ENCODE assay signal across 13 cellular contexts in genomic region chr6:34491091-34491430, GRCh38. TPM values are rescaled to one million over a fixed set of nuclear protein-coding genes. Genes with fewer than 3 reads are reported as not detected.
A peak's percentile ranks its signal among the peaks of the same experiment; 100 is the strongest.
DNase-seq lines count a peak whose midpoint lies in the region; ATAC-seq and TF ChIP-seq lines count a peak whose summit lies in the region.
"Had no signal": no experiment of that assay in that cellular context is flagged by ENCODE, and none has a peak within 500 bp of the region (broad histone marks: within the 10 kb centered on the region; RNA-seq: fewer than 3 reads in every experiment).

No MANE protein-coding gene starts in this region.

- peaks cover 11% of the 10 kb centered on the region for H3K4me1 ChIP-seq in A673 (ENCODE audit: insufficient read depth, low read length, poor library complexity, severe bottlenecking)
- H3K4me1 ChIP-seq in HEK293 (ENCODE audit: control insufficient read depth, insufficient read depth, low read length): no peaks in the 10 kb centered on the region
- H3K4me1 ChIP-seq in SJCRH30: peaks cover 9% of the 10 kb centered on the region
- H3K4me1 ChIP-seq: prostate gland had no signal

- CTCF ChIA-PET in A673 (lab: Charles Lee): no interaction called here
- CTCF ChIA-PET in HEK293 (lab: Yijun Ruan, JAX): no interaction called here

- H3K27me3 ChIP-seq in A673 (replicated peaks; ENCODE audit: insufficient read depth, low read depth, low read length, poor library complexity): no peaks in the 10 kb centered on the region
- no peaks in the 10 kb centered on the region for H3K27me3 ChIP-seq in SJCRH30

- TF ChIP-seq CTCF in A673 (conservative IDR thresholded peaks at IDR 0.05; ENCODE audit: low read depth, low read length) (no peak), HEK293 (tag by site-specific recombination; IDR thresholded peaks at IDR 0.05) (no peak)

- ATAC-seq in GM18511 (IDR thresholded peaks at IDR 0.05; ENCODE audit: unreplicated experiment): no peak
- no peak for ATAC-seq in HG03108 (IDR thresholded peaks at IDR 0.05; ENCODE audit: unreplicated experiment)

- DNase-seq in A673 (ENCODE audit: low spot score) (peak; percentile 70), SJCRH30 (peak in 1 of 2 experiments; percentile 43), islet precursor cell (peak; percentile 72), NCI-H128 (lab: John Stamatoyannopoulos, UW; ENCODE audit: unreplicated experiment) (no peak), NCI-H2196 (lab: John Stamatoyannopoulos, UW; ENCODE audit: unreplicated experiment) (no peak)
- DNase-seq: activated CD4-positive, alpha-beta T cell treated with anti-CD3 and anti-CD28 coated beads, Interleukin-2, amount 50 U/mL, for 48 hours; CD4-positive, CD25-positive, alpha-beta regulatory T cell; stimulated activated CD8-positive, alpha-beta memory T cell treated with anti-CD3 and anti-CD28 coated beads, Interleukin-4, amount 100 ng/mL, for 48 hours had no signal

- H3K4me3 ChIP-seq in A673 (ENCODE audit: low read depth, low read length, poor library complexity, severe bottlenecking) (no peak overlapping the region), HEK293 (ENCODE audit: low read depth, low read length) (no peak overlapping the region), SJCRH30 (peak overlapping the region; percentile 23)
- H3K4me3 ChIP-seq: prostate gland had no signal

- POLR2A ChIA-PET in A673 (lab: Charles Lee; ENCODE audit: low non-redundant PET): no interaction called here
- POLR2A ChIA-PET in HEK293 (lab: Yijun Ruan, JAX): no interaction called here

- H3K27ac ChIP-seq in A673 (ENCODE audit: low read depth, low read length, poor library complexity, severe bottlenecking) (peak overlapping the region; percentile 35), HEK293 (ENCODE audit: extremely low read depth, low read depth, low read length) (no peak overlapping the region), SJCRH30 (no peak overlapping the region)
- H3K27ac ChIP-seq: prostate gland, RWPE1 had no signal

- intact Hi-C loops in A673 (cut with micrococcal nuclease; ENCODE audit: unreplicated experiment): no loop called here

- H3K9me3 ChIP-seq in A673 (ENCODE audit: low read depth, low read length, poor library complexity, severe bottlenecking) (no peaks in the 10 kb centered on the region), HEK293 (ENCODE audit: control insufficient read depth, insufficient read depth, low read depth, low read length) (no peaks in the 10 kb centered on the region), SJCRH30 (replicated peaks) (no peaks in the 10 kb centered on the region)
- H3K9me3 ChIP-seq: prostate gland had no signal

- H3K36me3 ChIP-seq in A673 (ENCODE audit: insufficient read depth, low read length, poor library complexity, severe bottlenecking) (no peaks in the 10 kb centered on the region), HEK293 (ENCODE audit: control insufficient read depth in 2 of 2, insufficient read depth in 1 of 2, low read length in 2 of 2) (no peaks in the 10 kb centered on the region), SJCRH30 (no peaks in the 10 kb centered on the region)
- H3K36me3 ChIP-seq: prostate gland had no signal

- BruUV-seq in A673 (replicated peaks; lab: Mats Ljungman, UMichigan): no TSS peak

TF ChIP-seq in HEK293, 187 proteins besides CTCF, POLR2A, EP300 and RAD21:
- TF ChIP-seq KLF1 (tag by site-specific recombination; IDR thresholded peaks at IDR 0.05) (no peak), ZNF692 (tag by site-specific recombination; IDR thresholded peaks at IDR 0.05) (peak; percentile 59; the same call in 1 of the 2 replicates), ZNF660 (tag by site-specific recombination; IDR thresholded peaks at IDR 0.05) (peak; percentile 66; the same call in 1 of the 2 replicates), ZNF404 (tag by site-specific recombination; IDR thresholded peaks at IDR 0.05) (no peak), ZIC2 (tag by site-specific recombination; IDR thresholded peaks at IDR 0.05) (peak; percentile 45), SP7 (tag by site-specific recombination; IDR thresholded peaks at IDR 0.05) (peak; percentile 68), ZBTB48 (tag by site-specific recombination; IDR thresholded peaks at IDR 0.05) (0 out of 2 replicates have a peak, but pooled peaks have one; percentile 11), ZNF157 (tag by site-specific recombination; IDR thresholded peaks at IDR 0.05) (no peak), ZNF366 (tag by site-specific recombination; conservative IDR thresholded peaks at IDR 0.05) (peak; percentile 45; the same call in 1 of the 2 replicates)
- TF ChIP-seq, protein P1, sequence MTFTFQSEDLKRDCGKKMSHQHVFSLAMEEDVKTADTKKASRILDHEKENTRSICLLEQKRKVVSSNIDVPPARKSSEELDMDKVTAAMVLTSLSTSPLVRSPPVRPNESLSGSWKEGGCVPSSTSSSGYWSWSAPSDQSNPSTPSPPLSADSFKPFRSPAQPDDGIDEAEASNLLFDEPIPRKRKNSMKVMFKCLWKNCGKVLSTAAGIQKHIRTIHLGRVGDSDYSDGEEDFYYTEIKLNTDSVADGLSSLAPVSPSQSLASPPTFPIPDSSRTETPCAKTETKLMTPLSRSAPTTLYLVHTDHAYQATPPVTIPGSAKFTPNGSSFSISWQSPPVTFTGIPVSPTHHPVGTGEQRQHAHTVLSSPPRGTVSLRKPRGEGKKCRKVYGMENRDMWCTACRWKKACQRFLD (tag by site-specific recombination; IDR thresholded peaks at IDR 0.05): no peak

RNA-seq across cellular contexts. Expression of gene PACSIN1, which starts 25.2 kb away (rescaled TPM):
- total RNA-seq in A673 (2021): 0.13 TPM in 1 of 2 replicates, not detected in the other
- not detected in 2 replicates for total RNA-seq in SJCRH30 (2014; rRNA removed; shearing (Covaris generic))

Comparison
In these comparisons a context has a peak if more than half of its experiments do, and no peak if none do; other contexts are left out.
1. DNase-seq: peak in A673 (single experiment) and islet precursor cell (single experiment); none in NCI-H128 (single experiment) and NCI-H2196 (single experiment).